ENCODE assay signal across 18 cellular contexts in genomic region chr5:139344177-139344576, GRCh38. TPM values are rescaled to one million over a fixed set of nuclear protein-coding genes. Genes with fewer than 3 reads are reported as not detected.
DNase-seq lines count a peak whose midpoint lies in the region; ATAC-seq, FAIRE-seq and TF ChIP-seq lines count a peak whose summit lies in the region.
"Had no signal": no experiment of that assay in that cellular context is flagged by ENCODE, and none has a peak within 500 bp of the region (broad histone marks: within the 10 kb centered on the region; RNA-seq: fewer than 3 reads in every experiment).

No MANE protein-coding gene starts in this region.

- H3K4ac ChIP-seq in mesendoderm (ENCODE audit: low read depth, low read length): no peak overlapping the region

- TF ChIP-seq EP300 in K562 (IDR thresholded peaks at IDR 0.05; ENCODE audit: low read length): no peak

- TF ChIP-seq CTCF in KMS-11 (conservative IDR thresholded peaks at IDR 0.05; ENCODE audit: low read depth, low read length): no peak
- TF ChIP-seq CTCF in K562 (IDR thresholded peaks at IDR 0.05 in 2 of 3, conservative IDR thresholded peaks at IDR 0.05 in 1 of 3; ENCODE audit: insufficient read depth in 2 of 3, low read depth in 1 of 3, low read length in 3 of 3): no peak
- TF ChIP-seq CTCF in nephron progenitor cell (IDR thresholded peaks at IDR 0.05): no peak

- H3K9me1 ChIP-seq in K562 (ENCODE audit: control insufficient read depth, insufficient read depth, low read length): no peaks in the 10 kb centered on the region

- in situ Hi-C loops in K562 (cut with MboI): no loop called here

- no peak overlapping the region for H2BK120ac ChIP-seq in mesendoderm (ENCODE audit: low read depth, low read length)

- POLR2A ChIA-PET in K562 (lab: Yijun Ruan, JAX): interaction anchor here (0.6 to 1.5 kb wide), 4 partner anchors 9 to 578 kb away, joined by 3 to 4 read pairs (median 4); no protein-coding TSS in a partner anchor

- ATAC-seq in K562 (no peak), GM21786 (IDR thresholded peaks at IDR 0.05; ENCODE audit: unreplicated experiment) (no peak)

- intact Hi-C loops in K562 (cut with micrococcal nuclease): loop anchor here (5.0 kb wide), 3 partner anchors 58 to 767 kb away; partner anchors contain the start of genes HSPA9 and SPATA24

- no peak for TF ChIP-seq RAD21 in K562 (CRISPR knock-in tag; conservative IDR thresholded peaks at IDR 0.05 in 1 of 2, IDR thresholded peaks at IDR 0.05 in 1 of 2)

- FAIRE-seq in K562 (lab: Jason Lieb, UNC): no peak
- FAIRE-seq: A204.1, GM12892, small intestine had no signal

- no peak overlapping the region for H3K4me3 ChIP-seq in KMS-11 (IDR thresholded peaks at IDR 0.05; ENCODE audit: insufficient read depth, low read depth, low read length)
- H3K4me3 ChIP-seq in K562: peak overlapping the region; percentile 86; the same call in 1 of the 2 replicates
- H3K4me3 ChIP-seq in mesendoderm (ENCODE audit: low read length): no peak overlapping the region
- H3K4me3 ChIP-seq: Peyer's patch, testis had no signal

- peaks cover 30% of the 10 kb centered on the region for H3K36me3 Mint-ChIP-seq in T-helper 2 cell treated with Interferon-gamma antibody and Interleukin-4, amounts not matched to agents 5 μg/mL and 100 μg/mL, for 36 hours (ENCODE audit: low read depth)
- H3K36me3 Mint-ChIP-seq in nephron progenitor cell (ENCODE audit: low read depth): peaks cover 57% of the 10 kb centered on the region

- no peak overlapping the region for H3K27ac ChIP-seq in KMS-11
- no peak overlapping the region for H3K27ac ChIP-seq in K562 (ENCODE audit: extremely low read depth, low read depth, low read length)
- H3K27ac ChIP-seq in mesendoderm (ENCODE audit: low read depth, low read length): no peak overlapping the region
- H3K27ac ChIP-seq: brain microvascular endothelial cell, Peyer's patch, testis had no signal

- H3K36me3 ChIP-seq in KMS-11 (ENCODE audit: insufficient read depth): no peaks in the 10 kb centered on the region
- H3K36me3 ChIP-seq in K562 (ENCODE audit: control insufficient read depth, insufficient read depth, low read length): peaks cover 23% of the 10 kb centered on the region
- H3K36me3 ChIP-seq in mesendoderm (ENCODE audit: control insufficient read depth, insufficient read depth, low read length): no peaks in the 10 kb centered on the region
- H3K36me3 ChIP-seq: Peyer's patch had no signal

- CTCF ChIA-PET in K562 (lab: Yijun Ruan, JAX; ENCODE audit: low intra/inter-chr PET ratio): no interaction called here

- no peak overlapping the region for H3K56ac ChIP-seq in mesendoderm (ENCODE audit: low read length)

- H3K9ac ChIP-seq in KMS-11: no peak overlapping the region
- H3K9ac ChIP-seq in K562 (ENCODE audit: insufficient read depth in 1 of 2, low read depth in 2 of 2, low read length in 2 of 2): peak overlapping the region in 1 of 2 experiments; percentile 57; a peak in 1 of 4 replicates
- H3K9ac ChIP-seq in mesendoderm (ENCODE audit: low read length): no peak overlapping the region

- peaks cover 22% of the 10 kb centered on the region for H3K4me1 ChIP-seq in KMS-11 (ENCODE audit: low read depth, poor library complexity, severe bottlenecking)
- H3K4me1 ChIP-seq in K562 (replicated peaks in 1 of 2; ENCODE audit: control insufficient read depth in 2 of 2, insufficient read depth in 2 of 2, low read length in 2 of 2): peaks cover 18 to 19% of the 10 kb centered on the region in 2 experiments; a peak in 4 of 5 replicates
- peaks cover 4% of the 10 kb centered on the region for H3K4me1 ChIP-seq in mesendoderm (ENCODE audit: control insufficient read depth, low read depth, low read length)

- H2AFZ ChIP-seq in KMS-11 (ENCODE audit: low read depth): no peak overlapping the region
- H2AFZ ChIP-seq in K562 (ENCODE audit: low read depth, low read length): no peak overlapping the region

- no peak overlapping the region for H2BK5ac ChIP-seq in mesendoderm (ENCODE audit: low read length)

- WGBS in K562 (ENCODE audit: insufficient coverage, low coverage, missing lambda C conversion rate): 31% methylated on average over 2 of the region's 2 CpGs
- WGBS in mesendoderm (ENCODE audit: extremely low coverage, insufficient coverage, low lambda C conversion rate): no CpG with 5 or more reads among the region's 2 CpGs

- H4K20me1 ChIP-seq in KMS-11 (ENCODE audit: insufficient read depth): no peaks in the 10 kb centered on the region
- H4K20me1 ChIP-seq in K562 (replicated peaks; ENCODE audit: control insufficient read depth, insufficient read depth, low read length): peaks cover 26% of the 10 kb centered on the region

- peak overlapping the region; percentile 45 for H3K4me3 Mint-ChIP-seq in T-helper 2 cell treated with Interferon-gamma antibody and Interleukin-4, amounts not matched to agents 5 μg/mL and 100 μg/mL, for 36 hours
- H3K4me3 Mint-ChIP-seq in nephron progenitor cell: peak overlapping the region; percentile 91

- H3K9me3 Mint-ChIP-seq in T-helper 2 cell treated with Interferon-gamma antibody and Interleukin-4, amounts not matched to agents 5 μg/mL and 100 μg/mL, for 36 hours: no peaks in the 10 kb centered on the region
- H3K9me3 Mint-ChIP-seq in nephron progenitor cell: peaks cover 24% of the 10 kb centered on the region

- no peak for DNase-seq in T-helper 2 cell treated with Interferon-gamma antibody and Interleukin-4, amounts not matched to agents 5 μg/mL and 100 μg/mL, for 36 hours (ENCODE audit: low spot score)
- DNase-seq in T-helper 2 cell (no peak), K562 (ENCODE audit: extremely low read depth in 1 of 4, low spot score in 3 of 4) (no peak), nephron progenitor cell (no peak), mesendoderm (no peak)
- DNase-seq in activated CD8-positive, alpha-beta memory T cell treated with anti-CD3 and anti-CD28 coated beads for 24 hours: no peak
- DNase-seq: brain microvascular endothelial cell, DMS79, GOT3, Peyer's patch, small intestine, T-helper 9 cell, testis had no signal

- H3K27me3 ChIP-seq in KMS-11 (ENCODE audit: insufficient read depth, low read depth): no peaks in the 10 kb centered on the region
- H3K27me3 ChIP-seq in K562 (ENCODE audit: control insufficient read depth in 2 of 2, insufficient read depth in 2 of 2, low read length in 2 of 2): no peaks in the 10 kb centered on the region
- no peaks in the 10 kb centered on the region for H3K27me3 ChIP-seq in mesendoderm (ENCODE audit: insufficient read depth, low read length, poor library complexity)
- H3K27me3 ChIP-seq: brain microvascular endothelial cell, Peyer's patch, testis had no signal

- no peak overlapping the region for H2BK15ac ChIP-seq in mesendoderm (replicated peaks; ENCODE audit: low read depth)

- no peaks in the 10 kb centered on the region for H3K9me3 ChIP-seq in K562 (replicated peaks; ENCODE audit: control insufficient read depth, insufficient read depth, low read depth, low read length)
- H3K9me3 ChIP-seq: Peyer's patch, testis had no signal

- peak overlapping the region; percentile 91; the same call in 1 of the 2 replicates for H3K4me2 ChIP-seq in KMS-11
- H3K4me2 ChIP-seq in K562 (ENCODE audit: insufficient read depth, low read length): peak overlapping the region; percentile 91
- H3K4me2 ChIP-seq in mesendoderm (ENCODE audit: low read length): no peak overlapping the region

- no peak overlapping the region for H3K18ac ChIP-seq in mesendoderm (ENCODE audit: low read length)

- BruUV-seq in K562 (replicated peaks; lab: Mats Ljungman, UMichigan): no TSS peak

- no peaks in the 10 kb centered on the region for H3K79me1 ChIP-seq in mesendoderm (ENCODE audit: low read length)

- peaks cover 66% of the 10 kb centered on the region for H3K79me2 ChIP-seq in KMS-11 (ENCODE audit: insufficient read depth, low read depth)
- H3K79me2 ChIP-seq in K562 (ENCODE audit: control insufficient read depth, insufficient read depth, low read length): peaks cover 75% of the 10 kb centered on the region
- H3K79me2 ChIP-seq in mesendoderm (ENCODE audit: control insufficient read depth, insufficient read depth, low read length): peaks cover 62% of the 10 kb centered on the region

- H2AK5ac ChIP-seq in mesendoderm (ENCODE audit: low read length): no peak overlapping the region

- H3K4me1 Mint-ChIP-seq in T-helper 2 cell treated with Interferon-gamma antibody and Interleukin-4, amounts not matched to agents 5 μg/mL and 100 μg/mL, for 36 hours (ENCODE audit: low read depth): peaks cover 37% of the 10 kb centered on the region
- H3K4me1 Mint-ChIP-seq in nephron progenitor cell: peaks cover 37% of the 10 kb centered on the region

- H3K27me3 Mint-ChIP-seq in T-helper 2 cell treated with Interferon-gamma antibody and Interleukin-4, amounts not matched to agents 5 μg/mL and 100 μg/mL, for 36 hours (ENCODE audit: low read depth): no peaks in the 10 kb centered on the region
- peaks cover 12% of the 10 kb centered on the region for H3K27me3 Mint-ChIP-seq in nephron progenitor cell (ENCODE audit: low read depth, poor library complexity)

- no peak overlapping the region for H3K27ac Mint-ChIP-seq in T-helper 2 cell treated with Interferon-gamma antibody and Interleukin-4, amounts not matched to agents 5 μg/mL and 100 μg/mL, for 36 hours
- H3K27ac Mint-ChIP-seq in nephron progenitor cell: no peak overlapping the region

- H3K23ac ChIP-seq in mesendoderm (ENCODE audit: low read length): no peak overlapping the region

- no peak overlapping the region for H4K5ac ChIP-seq in mesendoderm (ENCODE audit: low read length)

- H4K8ac ChIP-seq in mesendoderm (ENCODE audit: low read depth, low read length): no peak overlapping the region

- no peak for TF ChIP-seq POLR2A in K562 (conservative IDR thresholded peaks at IDR 0.05)

RNA-seq across cellular contexts. Expression of gene PAIP2, which starts 2.5 kb away (rescaled TPM):
- total RNA-seq in K562 (2011; cell fraction: chromatin; rRNA removed; ENCODE audit: low replicate concordance): 45.9 and 94.2 TPM in 2 replicates
- 26.8 and 27.1 TPM in 2 replicates for total RNA-seq in K562 (2011; cell fraction: nucleolus; rRNA removed)
- 49.4 and 71.2 TPM in 2 replicates for total RNA-seq in K562 (2011; cell fraction: nucleoplasm; rRNA removed)
- total RNA-seq in K562 (2014; rRNA removed) (84.5 and 89.3 TPM in 2 replicates), K562 (2014; rRNA removed; fragmentation: Illumina TruSeq; extraction: Trizol) (96.6 and 114 TPM in 2 replicates), K562 (2015; rRNA removed; fragmentation: Illumina TruSeq; extraction: Trizol) (67.0 and 78.3 TPM in 2 replicates), K562 (2021) (100 and 108 TPM in 2 replicates)
- polyA plus RNA-seq in K562 (2011; rRNA removed) (148 and 173 TPM in 2 replicates), K562 (2014; fragmentation: Illumina TruSeq; extraction: Trizol) (177 and 187 TPM in 2 replicates), K562 (2014; fragmentation: Nextera tagmentation; extraction: Ambion mirVana) (100 to 1,000 TPM; 152 to 180 TPM), K562 (2014; rRNA removed) (114 and 128 TPM in 2 replicates)
- 36.9 and 70.8 TPM in 2 replicates for polyA plus RNA-seq in K562 (2011; cell fraction: cytosol; rRNA removed)
- polyA plus RNA-seq in K562 (2011; cell fraction: nucleus; rRNA removed): 19.2 and 31.0 TPM in 2 replicates
- polyA plus RNA-seq in K562 (2012): 115 and 142 TPM in 2 replicates
- polyA minus RNA-seq in K562 (2011; rRNA and poly(A)+ RNA removed): 101 and 135 TPM in 2 replicates
- 59.9 and 67.9 TPM in 2 replicates for polyA minus RNA-seq in K562 (2011; cell fraction: cytosol; rRNA and poly(A)+ RNA removed)
- polyA minus RNA-seq in K562 (2011; cell fraction: nucleus; rRNA and poly(A)+ RNA removed): 12.5 and 26.5 TPM in 2 replicates
- 189 TPM for polyA plus RNA-seq in mesendoderm (2013, experiment 1 of 2)
- polyA plus RNA-seq in mesendoderm (2013, experiment 2 of 2): 179 TPM

RNA-seq across cellular contexts. Expression of gene SLC23A1, which starts 38.9 kb away (rescaled TPM):
- 1.0 TPM in 1 of 2 replicates, not detected in the other for total RNA-seq in K562 (2011; cell fraction: chromatin; rRNA removed; ENCODE audit: low replicate concordance)
- total RNA-seq in K562 (2011; cell fraction: nucleolus; rRNA removed): 0.79 and 1.2 TPM in 2 replicates
- total RNA-seq in K562 (2011; cell fraction: nucleoplasm; rRNA removed): 1.5 and 1.7 TPM in 2 replicates
- not detected in 2 replicates for total RNA-seq in K562 (2014; rRNA removed)
- total RNA-seq in K562 (2014; rRNA removed; fragmentation: Illumina TruSeq; extraction: Trizol): not detected in 2 replicates
- total RNA-seq in K562 (2015; rRNA removed; fragmentation: Illumina TruSeq; extraction: Trizol): not detected in 2 replicates
- 0.40 TPM in 1 of 2 replicates, not detected in the other for total RNA-seq in K562 (2021)
- 0.08 TPM in 1 of 2 replicates, not detected in the other for polyA plus RNA-seq in K562 (2011; rRNA removed)
- 0.10 TPM in 1 of 2 replicates, not detected in the other for polyA plus RNA-seq in K562 (2011; cell fraction: cytosol; rRNA removed)
- polyA plus RNA-seq in K562 (2011; cell fraction: nucleus; rRNA removed): 0.37 and 0.81 TPM in 2 replicates
- 0.25 and 0.58 TPM in 2 replicates for polyA plus RNA-seq in K562 (2012)
- 0.04 TPM in 1 of 2 replicates, not detected in the other for polyA plus RNA-seq in K562 (2014; fragmentation: Illumina TruSeq; extraction: Trizol)
- polyA plus RNA-seq in K562 (2014; fragmentation: Nextera tagmentation; extraction: Ambion mirVana): under 1 TPM; 0.03 to 0.06 TPM
- 0.20 TPM in 1 of 2 replicates, not detected in the other for polyA plus RNA-seq in K562 (2014; rRNA removed)
- 0.21 TPM in 1 of 2 replicates, not detected in the other for polyA minus RNA-seq in K562 (2011; rRNA and poly(A)+ RNA removed)
- polyA minus RNA-seq in K562 (2011; cell fraction: cytosol; rRNA and poly(A)+ RNA removed): not detected in 2 replicates
- 0.13 TPM in 1 of 2 replicates, not detected in the other for polyA minus RNA-seq in K562 (2011; cell fraction: nucleus; rRNA and poly(A)+ RNA removed)
- not detected for polyA plus RNA-seq in mesendoderm (2013, experiment 1 of 2)
- polyA plus RNA-seq in mesendoderm (2013, experiment 2 of 2): not detected
- total RNA-seq: myocyte, testis had no signal

RNA-seq across cellular contexts. Expression of gene MZB1, which starts 45.5 kb away (rescaled TPM):
- 0.65 and 3.0 TPM in 2 replicates for total RNA-seq in K562 (2011; cell fraction: chromatin; rRNA removed; ENCODE audit: low replicate concordance)
- total RNA-seq in K562 (2011; cell fraction: nucleolus; rRNA removed): 1.6 and 2.5 TPM in 2 replicates
- 0.73 and 1.3 TPM in 2 replicates for total RNA-seq in K562 (2011; cell fraction: nucleoplasm; rRNA removed)
- 0.37 TPM in 1 of 2 replicates, not detected in the other for total RNA-seq in K562 (2014; rRNA removed)
- not detected in 2 replicates for total RNA-seq in K562 (2014; rRNA removed; fragmentation: Illumina TruSeq; extraction: Trizol)
- not detected in 2 replicates for total RNA-seq in K562 (2015; rRNA removed; fragmentation: Illumina TruSeq; extraction: Trizol)
- 0.31 TPM in 2 replicates for total RNA-seq in K562 (2021)
- polyA plus RNA-seq in K562 (2011; rRNA removed): 0.13 and 0.15 TPM in 2 replicates
- not detected in 2 replicates for polyA plus RNA-seq in K562 (2011; cell fraction: cytosol; rRNA removed)
- 0.29 and 0.36 TPM in 2 replicates for polyA plus RNA-seq in K562 (2011; cell fraction: nucleus; rRNA removed)
- 0.13 and 0.89 TPM in 2 replicates for polyA plus RNA-seq in K562 (2012)
- polyA plus RNA-seq in K562 (2014; fragmentation: Illumina TruSeq; extraction: Trizol): not detected in 2 replicates
- polyA plus RNA-seq in K562 (2014; fragmentation: Nextera tagmentation; extraction: Ambion mirVana): not detected
- 0.13 TPM in 1 of 2 replicates, not detected in the other for polyA plus RNA-seq in K562 (2014; rRNA removed)
- 0.14 TPM in 1 of 2 replicates, not detected in the other for polyA minus RNA-seq in K562 (2011; rRNA and poly(A)+ RNA removed)
- not detected in 2 replicates for polyA minus RNA-seq in K562 (2011; cell fraction: cytosol; rRNA and poly(A)+ RNA removed)
- polyA minus RNA-seq in K562 (2011; cell fraction: nucleus; rRNA and poly(A)+ RNA removed): 0.13 and 0.78 TPM in 2 replicates
- polyA plus RNA-seq in mesendoderm (2013, experiment 1 of 2): 0.07 TPM
- polyA plus RNA-seq in mesendoderm (2013, experiment 2 of 2): 0.17 TPM

RNA-seq across cellular contexts. Expression of gene MATR3, which starts 50.6 kb away (rescaled TPM):
- total RNA-seq in K562 (2011; cell fraction: chromatin; rRNA removed; ENCODE audit: low replicate concordance): 196 and 552 TPM in 2 replicates
- total RNA-seq in K562 (2011; cell fraction: nucleolus; rRNA removed): 73.5 and 120 TPM in 2 replicates
- total RNA-seq in K562 (2011; cell fraction: nucleoplasm; rRNA removed): 284 and 429 TPM in 2 replicates
- total RNA-seq in K562 (2014; rRNA removed): 112 and 234 TPM in 2 replicates
- total RNA-seq in K562 (2014; rRNA removed; fragmentation: Illumina TruSeq; extraction: Trizol): 425 and 528 TPM in 2 replicates
- total RNA-seq in K562 (2015; rRNA removed; fragmentation: Illumina TruSeq; extraction: Trizol): 378 and 402 TPM in 2 replicates
- 179 and 209 TPM in 2 replicates for total RNA-seq in K562 (2021)
- polyA plus RNA-seq in K562 (2011; rRNA removed): 194 and 263 TPM in 2 replicates
- 69.5 and 129 TPM in 2 replicates for polyA plus RNA-seq in K562 (2011; cell fraction: cytosol; rRNA removed)
- 124 and 148 TPM in 2 replicates for polyA plus RNA-seq in K562 (2011; cell fraction: nucleus; rRNA removed)
- 190 and 210 TPM in 2 replicates for polyA plus RNA-seq in K562 (2012)
- 232 and 298 TPM in 2 replicates for polyA plus RNA-seq in K562 (2014; fragmentation: Illumina TruSeq; extraction: Trizol)
- polyA plus RNA-seq in K562 (2014; fragmentation: Nextera tagmentation; extraction: Ambion mirVana): 100 to 1,000 TPM; 150 to 299 TPM
- 205 and 218 TPM in 2 replicates for polyA plus RNA-seq in K562 (2014; rRNA removed)
- 405 and 437 TPM in 2 replicates for polyA minus RNA-seq in K562 (2011; rRNA and poly(A)+ RNA removed)
- 193 and 262 TPM in 2 replicates for polyA minus RNA-seq in K562 (2011; cell fraction: cytosol; rRNA and poly(A)+ RNA removed)
- polyA minus RNA-seq in K562 (2011; cell fraction: nucleus; rRNA and poly(A)+ RNA removed): 99.6 and 227 TPM in 2 replicates
- polyA plus RNA-seq in mesendoderm (2013, experiment 1 of 2): 275 TPM
- 261 TPM for polyA plus RNA-seq in mesendoderm (2013, experiment 2 of 2)

RNA-seq across cellular contexts. Expression of gene PROB1, which starts 50.7 kb away (rescaled TPM):
- 1.1 and 4.1 TPM in 2 replicates for total RNA-seq in K562 (2011; cell fraction: chromatin; rRNA removed; ENCODE audit: low replicate concordance)
- total RNA-seq in K562 (2011; cell fraction: nucleolus; rRNA removed): 3.4 and 4.3 TPM in 2 replicates
- total RNA-seq in K562 (2011; cell fraction: nucleoplasm; rRNA removed): 2.1 and 2.2 TPM in 2 replicates
- total RNA-seq in K562 (2014; rRNA removed) (1.1 and 1.2 TPM in 2 replicates), K562 (2014; rRNA removed; fragmentation: Illumina TruSeq; extraction: Trizol) (0.33 and 0.35 TPM in 2 replicates), K562 (2015; rRNA removed; fragmentation: Illumina TruSeq; extraction: Trizol) (0.58 and 0.75 TPM in 2 replicates), K562 (2021) (1.6 and 1.8 TPM in 2 replicates)
- polyA plus RNA-seq in K562 (2011; rRNA removed) (0.45 and 0.47 TPM in 2 replicates), K562 (2014; fragmentation: Illumina TruSeq; extraction: Trizol) (0.42 and 0.57 TPM in 2 replicates), K562 (2014; fragmentation: Nextera tagmentation; extraction: Ambion mirVana) (under 1 TPM; 0.01 TPM), K562 (2014; rRNA removed) (1.2 and 1.5 TPM in 2 replicates)
- 0.47 and 1.6 TPM in 2 replicates for polyA plus RNA-seq in K562 (2011; cell fraction: cytosol; rRNA removed)
- 1.3 and 2.6 TPM in 2 replicates for polyA plus RNA-seq in K562 (2011; cell fraction: nucleus; rRNA removed)
- 0.85 and 3.5 TPM in 2 replicates for polyA plus RNA-seq in K562 (2012)
- 0.27 and 0.60 TPM in 2 replicates for polyA minus RNA-seq in K562 (2011; rRNA and poly(A)+ RNA removed)
- polyA minus RNA-seq in K562 (2011; cell fraction: cytosol; rRNA and poly(A)+ RNA removed): 0.76 TPM in 1 of 2 replicates, not detected in the other
- polyA minus RNA-seq in K562 (2011; cell fraction: nucleus; rRNA and poly(A)+ RNA removed): 0.67 and 0.94 TPM in 2 replicates
- polyA plus RNA-seq in mesendoderm (2013, experiment 1 of 2): 1.1 TPM
- 1.1 TPM for polyA plus RNA-seq in mesendoderm (2013, experiment 2 of 2)
